ENCODE assay signal across 1 cellular context in genomic region chr20:41482647-41483552, GRCh38.
TF ChIP-seq lines count a peak whose summit lies in the region.

No MANE protein-coding gene starts in this region.

TF ChIP-seq in IMR-90, 13 proteins besides CTCF, POLR2A, EP300 and RAD21:
- TF ChIP-seq MAFK (IDR thresholded peaks at IDR 0.05; ENCODE audit: low read depth, low read length) (no peak), ELK1 (IDR thresholded peaks at IDR 0.05; ENCODE audit: borderline replicate concordance, low read depth, low read length) (no peak), FOS (IDR thresholded peaks at IDR 0.05; ENCODE audit: low read depth, low read length) (0 out of 2 replicates have a peak, but pooled peaks have one; percentile 16), BHLHE40 (IDR thresholded peaks at IDR 0.05; ENCODE audit: low read depth, low read length) (no peak), RFX5 (IDR thresholded peaks at IDR 0.05; ENCODE audit: low read depth, low read length) (no peak), RCOR1 (IDR thresholded peaks at IDR 0.05; ENCODE audit: insufficient replicate concordance, low read length) (no peak), USF2 (IDR thresholded peaks at IDR 0.05; ENCODE audit: low read depth, low read length) (no peak), MAZ (IDR thresholded peaks at IDR 0.05; ENCODE audit: borderline replicate concordance, low read depth, low read length) (no peak), SMC3 (IDR thresholded peaks at IDR 0.05; ENCODE audit: low read depth, low read length) (no peak), CEBPB (IDR thresholded peaks at IDR 0.05; ENCODE audit: low read depth, low read length) (peak; percentile 65; the same call in 1 of the 2 replicates)
TF ChIP-seq in IMR-90: peak in this region for 2.
